In genomic region chr11:563066-563811, GRCh38 we compare ENCODE assay signal across 31 cellular contexts. TPM values are rescaled to one million over a fixed set of nuclear protein-coding genes. Genes with fewer than 3 reads are reported as not detected.
DNase-seq lines count a peak whose midpoint lies in the region; ATAC-seq, FAIRE-seq and TF ChIP-seq lines count a peak whose summit lies in the region.
"Had no signal": no experiment of that assay in that cellular context is flagged by ENCODE, and none has a peak within 500 bp of the region (broad histone marks: within the 10 kb centered on the region; RNA-seq: fewer than 3 reads in every experiment).

No MANE protein-coding gene starts in this region.

- no peak for ATAC-seq in activated CD8-positive, alpha-beta T cell treated with anti-CD3 and anti-CD28 coated beads, Interleukin-2, amount 10 ng/mL, durations not matched to agents 7 days and 5 days
- no peak for ATAC-seq in activated CD8-positive, alpha-beta T cell treated with anti-CD3 and anti-CD28 coated beads for 36 hours
- no peak for ATAC-seq in K562
- no peak for ATAC-seq in HG02759 (IDR thresholded peaks at IDR 0.05; ENCODE audit: unreplicated experiment)
- no peak for ATAC-seq in GM19455 (IDR thresholded peaks at IDR 0.05; ENCODE audit: unreplicated experiment)
- ATAC-seq: CD8-positive, alpha-beta T cell had no signal

- no peak for TF ChIP-seq POLR2A in K562 (conservative IDR thresholded peaks at IDR 0.05)
- TF ChIP-seq POLR2A in Peyer's patch (IDR thresholded peaks at IDR 0.05), result no peak

- POLR2A ChIA-PET in activated CD8-positive, alpha-beta T cell treated with anti-CD3 and anti-CD28 coated beads, Interleukin-2, amount 10 ng/mL, durations not matched to agents 7 days and 5 days (lab: Charles Lee), result interaction anchor here (0.7 to 1.4 kb wide), 2 partner anchors 13 to 14 kb away, joined by 3 read pairs; partner anchors contain the start of gene PHRF1
- POLR2A ChIA-PET in activated CD8-positive, alpha-beta T cell treated with anti-CD3 and anti-CD28 coated beads for 36 hours (lab: Charles Lee), result interaction anchor here (0.6 to 2.0 kb wide), 3 partner anchors 9 to 53 kb away, joined by 3 to 8 read pairs (median 3); partner anchors contain the start of genes IRF7 and PHRF1
- POLR2A ChIA-PET in K562 (lab: Yijun Ruan, JAX), result interaction anchor here (0.6 to 1.5 kb wide), 3 partner anchors 12 to 133 kb away, joined by 3 to 4 read pairs (median 3); partner anchors contain the start of gene TMEM80

- H3K4me3 ChIP-seq in K562, result no peak overlapping the region
- H3K4me3 ChIP-seq in neural progenitor cell, result no peak overlapping the region
- H3K4me3 ChIP-seq in Peyer's patch, result no peak overlapping the region
- H3K4me3 ChIP-seq: ovary, SK-N-MC had no signal

- H4K20me1 ChIP-seq in K562 (replicated peaks; ENCODE audit: control insufficient read depth, insufficient read depth, low read length), result 0 out of 2 replicates have a peak, but pooled peaks cover 5% of the 10 kb centered on the region
- peaks cover 54% of the 10 kb centered on the region for H4K20me1 ChIP-seq in neural progenitor cell (ENCODE audit: low read depth)

- H3K4me1 ChIP-seq in K562 (replicated peaks in 1 of 2; ENCODE audit: control insufficient read depth in 2 of 2, insufficient read depth in 2 of 2, low read length in 2 of 2), result peaks cover 34 to 84% of the 10 kb centered on the region in 2 experiments
- H3K4me1 ChIP-seq in neural progenitor cell, result peaks cover 21% of the 10 kb centered on the region
- H3K4me1 ChIP-seq in Peyer's patch, result peaks cover 0 to 35% (median 17%) of the 10 kb centered on the region in 4 donors

- H3K27ac Mint-ChIP-seq in activated CD8-positive, alpha-beta T cell treated with anti-CD3 and anti-CD28 coated beads, Interleukin-2, amount 10 ng/mL, durations not matched to agents 7 days and 5 days, result peak overlapping the region; percentile 15
- H3K27ac Mint-ChIP-seq in activated CD8-positive, alpha-beta T cell treated with anti-CD3 and anti-CD28 coated beads for 36 hours, result no peak overlapping the region
- no peak overlapping the region for H3K27ac Mint-ChIP-seq in neural progenitor cell
- H3K27ac Mint-ChIP-seq: CD8-positive, alpha-beta T cell; immature natural killer cell; memory B cell; naive B cell; T-helper 1 cell treated with Interleukin-12 subunit alpha and Interleukin-12 subunit beta and Interleukin-4 antibody, amounts not matched to agents 30 μg/mL and 1 μg/mL, for 36 hours had no signal

- H3K79me2 ChIP-seq in K562 (ENCODE audit: control insufficient read depth, insufficient read depth, low read length) (peaks cover 46% of the 10 kb centered on the region), neural progenitor cell (ENCODE audit: low read depth) (peaks cover 18% of the 10 kb centered on the region)

- in situ Hi-C loops in K562 (cut with MboI), result no loop called here

- no peak for FAIRE-seq in K562 (lab: Jason Lieb, UNC)
- FAIRE-seq: small intestine, TTC549 had no signal

- H3K9me3 ChIP-seq in K562 (replicated peaks; ENCODE audit: control insufficient read depth, insufficient read depth, low read depth, low read length) (no peaks in the 10 kb centered on the region), neural progenitor cell (ENCODE audit: low read depth) (no peaks in the 10 kb centered on the region), Peyer's patch (no peaks in the 10 kb centered on the region)
- H3K9me3 ChIP-seq: ovary had no signal

- H3K36me3 ChIP-seq in K562 (ENCODE audit: control insufficient read depth, insufficient read depth, low read length) (peaks cover 33% of the 10 kb centered on the region; the same call in 2 of the 3 replicates), neural progenitor cell (no peaks in the 10 kb centered on the region), Peyer's patch (peaks cover 0 to 12% (median 0%) of the 10 kb centered on the region in 3 donors)
- H3K36me3 ChIP-seq: ovary had no signal

- peaks cover 18% of the 10 kb centered on the region for H3K36me3 Mint-ChIP-seq in activated CD8-positive, alpha-beta T cell treated with anti-CD3 and anti-CD28 coated beads, Interleukin-2, amount 10 ng/mL, durations not matched to agents 7 days and 5 days (ENCODE audit: low read depth)
- peaks cover 23% of the 10 kb centered on the region for H3K36me3 Mint-ChIP-seq in activated CD8-positive, alpha-beta T cell treated with anti-CD3 and anti-CD28 coated beads for 36 hours (ENCODE audit: low read depth)
- H3K36me3 Mint-ChIP-seq in neural progenitor cell, result no peaks in the 10 kb centered on the region
- H3K36me3 Mint-ChIP-seq: immature natural killer cell, naive B cell had no signal

- no peak for DNase-seq in activated CD8-positive, alpha-beta T cell treated with anti-CD3 and anti-CD28 coated beads, Interleukin-2, amount 10 ng/mL, durations not matched to agents 7 days and 5 days
- no peak for DNase-seq in activated CD8-positive, alpha-beta T cell treated with anti-CD3 and anti-CD28 coated beads for 36 hours
- DNase-seq in K562 (ENCODE audit: extremely low read depth in 1 of 4, low spot score in 3 of 4) (no peak), neural progenitor cell (ENCODE audit: low spot score) (no peak), ureter (ENCODE audit: low spot score) (peak; percentile 47), Peyer's patch (no peak)
- DNase-seq: activated CD4-positive, CD25-positive, alpha-beta regulatory T cell treated with anti-CD3 and anti-CD28 coated beads, Interleukin-2, amount 50 U/mL, for 72 hours; activated effector memory CD4-positive, alpha-beta T cell treated with anti-CD3 and anti-CD28 coated beads, Interleukin-2, amount 50 U/mL, for 16 hours; activated T-cell treated with anti-CD3 and anti-CD28 coated beads for 4 hours; CD8-positive, alpha-beta T cell; dermis blood vessel endothelial cell; HCEC 1CT; hypothalamus; immature natural killer cell; Karpas-422; naive B cell; NCI-H446 treated with DMSO at 0.1 percent for 48 hours; NCI-H82; retina; RPMI8226; small intestine had no signal

- H3K4me2 ChIP-seq in K562 (ENCODE audit: insufficient read depth, low read length), result no peak overlapping the region
- H3K4me2 ChIP-seq in neural progenitor cell, result no peak overlapping the region

- TF ChIP-seq RAD21 in K562 (CRISPR knock-in tag; conservative IDR thresholded peaks at IDR 0.05 in 1 of 2, IDR thresholded peaks at IDR 0.05 in 1 of 2), result no peak

- peak overlapping the region in 1 of 2 experiments; percentile 9; a peak in 2 of 4 replicates for H3K9ac ChIP-seq in K562 (ENCODE audit: insufficient read depth in 1 of 2, low read depth in 2 of 2, low read length in 2 of 2)
- H3K9ac ChIP-seq in neural progenitor cell, result no peak overlapping the region

- peaks cover 25% of the 10 kb centered on the region for H3F3A ChIP-seq in neural progenitor cell (ENCODE audit: low read depth)

- intact Hi-C loops in activated CD8-positive, alpha-beta T cell treated with anti-CD3 and anti-CD28 coated beads for 36 hours (cut with micrococcal nuclease), result no loop called here
- intact Hi-C loops in K562 (cut with micrococcal nuclease), result loop anchor here (10.0 kb wide), 1 partner anchor 232 kb away; the partner anchor contains the start of genes CEND1 and SLC25A22

- peaks cover 3% of the 10 kb centered on the region for H3K27me3 Mint-ChIP-seq in activated CD8-positive, alpha-beta T cell treated with anti-CD3 and anti-CD28 coated beads, Interleukin-2, amount 10 ng/mL, durations not matched to agents 7 days and 5 days (ENCODE audit: low read depth)
- H3K27me3 Mint-ChIP-seq in activated CD8-positive, alpha-beta T cell treated with anti-CD3 and anti-CD28 coated beads for 36 hours, result no peaks in the 10 kb centered on the region
- H3K27me3 Mint-ChIP-seq in neural progenitor cell (ENCODE audit: insufficient read depth, low read depth), result peaks cover 16% of the 10 kb centered on the region
- H3K27me3 Mint-ChIP-seq: central memory CD8-positive, alpha-beta T cell; memory B cell; naive B cell had no signal

- WGBS in K562 (ENCODE audit: insufficient coverage, low coverage, missing lambda C conversion rate), result 96% methylated on average over 15 of the region's 18 CpGs

- H2AFZ ChIP-seq in K562 (ENCODE audit: low read depth, low read length) (no peak overlapping the region), neural progenitor cell (replicated peaks) (no peak overlapping the region)

- H3K4me3 Mint-ChIP-seq in activated CD8-positive, alpha-beta T cell treated with anti-CD3 and anti-CD28 coated beads, Interleukin-2, amount 10 ng/mL, durations not matched to agents 7 days and 5 days, result no peak overlapping the region
- H3K4me3 Mint-ChIP-seq in activated CD8-positive, alpha-beta T cell treated with anti-CD3 and anti-CD28 coated beads for 36 hours, result no peak overlapping the region
- H3K4me3 Mint-ChIP-seq in neural progenitor cell, result peak overlapping the region; percentile 39
- H3K4me3 Mint-ChIP-seq: CD8-positive, alpha-beta T cell; central memory CD8-positive, alpha-beta T cell; immature natural killer cell; memory B cell; T-helper 1 cell treated with Interleukin-12 subunit alpha and Interleukin-12 subunit beta and Interleukin-4 antibody, amounts not matched to agents 30 μg/mL and 1 μg/mL, for 36 hours had no signal

- CTCF ChIA-PET in activated CD8-positive, alpha-beta T cell treated with anti-CD3 and anti-CD28 coated beads, Interleukin-2, amount 10 ng/mL, durations not matched to agents 7 days and 5 days (lab: Charles Lee), result interaction anchor here (1.5 kb wide), 1 partner anchor 8 kb away, joined by 6 read pairs; no protein-coding TSS in a partner anchor
- CTCF ChIA-PET in activated CD8-positive, alpha-beta T cell treated with anti-CD3 and anti-CD28 coated beads for 36 hours (lab: Charles Lee), result interaction anchor here (2.9 kb wide), 1 partner anchor 8 kb away, joined by 14 read pairs; no protein-coding TSS in a partner anchor
- CTCF ChIA-PET in K562 (lab: Yijun Ruan, JAX; ENCODE audit: low intra/inter-chr PET ratio), result no interaction called here

- no TSS peak for BruUV-seq in K562 (replicated peaks; lab: Mats Ljungman, UMichigan)

- peaks cover 2% of the 10 kb centered on the region for H3K9me1 ChIP-seq in K562 (ENCODE audit: control insufficient read depth, insufficient read depth, low read length)

- H3K27ac ChIP-seq in K562 (ENCODE audit: extremely low read depth, low read depth, low read length) (no peak overlapping the region), neural progenitor cell (no peak overlapping the region), Peyer's patch (no peak overlapping the region)
- H3K27ac ChIP-seq: HL-60, ovary, SK-N-MC had no signal

- H3K9me3 Mint-ChIP-seq in activated CD8-positive, alpha-beta T cell treated with anti-CD3 and anti-CD28 coated beads, Interleukin-2, amount 10 ng/mL, durations not matched to agents 7 days and 5 days (ENCODE audit: insufficient read depth), result no peaks in the 10 kb centered on the region
- no peaks in the 10 kb centered on the region for H3K9me3 Mint-ChIP-seq in activated CD8-positive, alpha-beta T cell treated with anti-CD3 and anti-CD28 coated beads for 36 hours
- H3K9me3 Mint-ChIP-seq in neural progenitor cell, result no peaks in the 10 kb centered on the region
- H3K9me3 Mint-ChIP-seq: CD8-positive, alpha-beta T cell; central memory CD8-positive, alpha-beta T cell; immature natural killer cell; memory B cell; naive B cell; T-helper 1 cell treated with Interleukin-12 subunit alpha and Interleukin-12 subunit beta and Interleukin-4 antibody, amounts not matched to agents 30 μg/mL and 1 μg/mL, for 36 hours had no signal

- H3K27me3 ChIP-seq in K562 (ENCODE audit: control insufficient read depth in 2 of 2, insufficient read depth in 2 of 2, low read length in 2 of 2) (no peaks in the 10 kb centered on the region), neural progenitor cell (peaks cover 12% of the 10 kb centered on the region), Peyer's patch (no peaks in the 10 kb centered on the region)
- H3K27me3 ChIP-seq: ovary had no signal

- H3K4me1 Mint-ChIP-seq in activated CD8-positive, alpha-beta T cell treated with anti-CD3 and anti-CD28 coated beads, Interleukin-2, amount 10 ng/mL, durations not matched to agents 7 days and 5 days (ENCODE audit: low read depth), result peaks cover 24% of the 10 kb centered on the region
- H3K4me1 Mint-ChIP-seq in activated CD8-positive, alpha-beta T cell treated with anti-CD3 and anti-CD28 coated beads for 36 hours (ENCODE audit: low read depth), result peaks cover 9% of the 10 kb centered on the region
- peaks cover 9% of the 10 kb centered on the region for H3K4me1 Mint-ChIP-seq in neural progenitor cell

- TF ChIP-seq EP300 in K562 (IDR thresholded peaks at IDR 0.05; ENCODE audit: low read length), result no peak

- TF ChIP-seq CTCF in activated CD8-positive, alpha-beta T cell treated with anti-CD3 and anti-CD28 coated beads for 36 hours (IDR thresholded peaks at IDR 0.05), result no peak
- TF ChIP-seq CTCF in K562 (IDR thresholded peaks at IDR 0.05 in 2 of 3, conservative IDR thresholded peaks at IDR 0.05 in 1 of 3; ENCODE audit: insufficient read depth in 2 of 3, low read depth in 1 of 3, low read length in 3 of 3) (no peak), neural progenitor cell (IDR thresholded peaks at IDR 0.05) (no peak), Peyer's patch (IDR thresholded peaks at IDR 0.05) (no peak)

RNA-seq across cellular contexts. Expression of gene RASSF7, which starts 2.5 kb away (rescaled TPM):
- 10 to 100 TPM; 32.2 to 36.1 TPM for total RNA-seq in activated CD8-positive, alpha-beta T cell treated with anti-CD3 and anti-CD28 coated beads, Interleukin-2, amount 10 ng/mL, durations not matched to agents 7 days and 5 days
- total RNA-seq in activated CD8-positive, alpha-beta T cell treated with anti-CD3 and anti-CD28 coated beads for 36 hours, result 10 to 100 TPM; 16.8 to 17.3 TPM
- 15.6 and 50.0 TPM in 2 replicates for total RNA-seq in K562 (2011; cell fraction: chromatin; rRNA removed; ENCODE audit: low replicate concordance)
- 73.5 and 76.5 TPM in 2 replicates for total RNA-seq in K562 (2011; cell fraction: nucleolus; rRNA removed)
- total RNA-seq in K562 (2011; cell fraction: nucleoplasm; rRNA removed), result 28.3 and 32.9 TPM in 2 replicates
- total RNA-seq in K562 (2014; rRNA removed), result 45.2 and 50.3 TPM in 2 replicates
- 1.1 and 2.2 TPM in 2 replicates for total RNA-seq in K562 (2014; rRNA removed; fragmentation: Illumina TruSeq; extraction: Trizol)
- total RNA-seq in K562 (2015; rRNA removed; fragmentation: Illumina TruSeq; extraction: Trizol), result 16.2 and 18.6 TPM in 2 replicates
- total RNA-seq in K562 (2021), result 30.5 and 31.7 TPM in 2 replicates
- polyA plus RNA-seq in K562 (2011; rRNA removed), result 19.8 and 30.3 TPM in 2 replicates
- 43.4 and 94.2 TPM in 2 replicates for polyA plus RNA-seq in K562 (2011; cell fraction: cytosol; rRNA removed)
- polyA plus RNA-seq in K562 (2011; cell fraction: nucleus; rRNA removed), result 170 and 239 TPM in 2 replicates
- 27.7 and 32.0 TPM in 2 replicates for polyA plus RNA-seq in K562 (2012)
- 3.0 and 17.0 TPM in 2 replicates for polyA plus RNA-seq in K562 (2014; fragmentation: Illumina TruSeq; extraction: Trizol)
- under 1 TPM; 0.41 to 0.92 TPM for polyA plus RNA-seq in K562 (2014; fragmentation: Nextera tagmentation; extraction: Ambion mirVana)
- 44.3 and 52.7 TPM in 2 replicates for polyA plus RNA-seq in K562 (2014; rRNA removed)
- polyA minus RNA-seq in K562 (2011; rRNA and poly(A)+ RNA removed), result 2.7 and 4.7 TPM in 2 replicates
- 10.8 and 13.3 TPM in 2 replicates for polyA minus RNA-seq in K562 (2011; cell fraction: cytosol; rRNA and poly(A)+ RNA removed)
- 18.8 and 21.8 TPM in 2 replicates for polyA minus RNA-seq in K562 (2011; cell fraction: nucleus; rRNA and poly(A)+ RNA removed)
- 12.8 and 48.3 TPM in 2 replicates for total RNA-seq in neural progenitor cell (ENCODE audit: low replicate concordance)
- 54.9 TPM for total RNA-seq in ureter
- total RNA-seq in Peyer's patch, result 100 to 1,000 TPM in 3 of 4 donors, 10 to 100 TPM in 1; 80.9 to 340 (median 172) TPM

RNA-seq across cellular contexts. Expression of gene LMNTD2, which starts 2.7 kb away (rescaled TPM):
- under 1 TPM; 0.34 to 0.81 TPM for total RNA-seq in activated CD8-positive, alpha-beta T cell treated with anti-CD3 and anti-CD28 coated beads, Interleukin-2, amount 10 ng/mL, durations not matched to agents 7 days and 5 days
- total RNA-seq in activated CD8-positive, alpha-beta T cell treated with anti-CD3 and anti-CD28 coated beads for 36 hours, result 1 to 10 TPM in 1 of 2 experiments, under 1 TPM in 1; 0.88 to 1.3 TPM
- 3.8 and 17.0 TPM in 2 replicates for total RNA-seq in K562 (2011; cell fraction: chromatin; rRNA removed; ENCODE audit: low replicate concordance)
- total RNA-seq in K562 (2011; cell fraction: nucleolus; rRNA removed), result 10.9 and 14.7 TPM in 2 replicates
- total RNA-seq in K562 (2011; cell fraction: nucleoplasm; rRNA removed), result 6.7 and 8.2 TPM in 2 replicates
- total RNA-seq in K562 (2014; rRNA removed), result 2.0 and 2.9 TPM in 2 replicates
- total RNA-seq in K562 (2014; rRNA removed; fragmentation: Illumina TruSeq; extraction: Trizol), result 0.19 TPM in 1 of 2 replicates, not detected in the other
- 0.98 and 1.1 TPM in 2 replicates for total RNA-seq in K562 (2015; rRNA removed; fragmentation: Illumina TruSeq; extraction: Trizol)
- 3.5 and 3.9 TPM in 2 replicates for total RNA-seq in K562 (2021)
- polyA plus RNA-seq in K562 (2011; rRNA removed), result 1.1 and 2.8 TPM in 2 replicates
- 1.3 and 3.2 TPM in 2 replicates for polyA plus RNA-seq in K562 (2011; cell fraction: cytosol; rRNA removed)
- 28.7 and 36.1 TPM in 2 replicates for polyA plus RNA-seq in K562 (2011; cell fraction: nucleus; rRNA removed)
- 3.2 and 9.3 TPM in 2 replicates for polyA plus RNA-seq in K562 (2012)
- polyA plus RNA-seq in K562 (2014; fragmentation: Illumina TruSeq; extraction: Trizol), result 0.48 and 0.98 TPM in 2 replicates
- polyA plus RNA-seq in K562 (2014; fragmentation: Nextera tagmentation; extraction: Ambion mirVana), result not detected
- polyA plus RNA-seq in K562 (2014; rRNA removed), result 1.8 and 4.2 TPM in 2 replicates
- polyA minus RNA-seq in K562 (2011; rRNA and poly(A)+ RNA removed), result 0.14 and 0.30 TPM in 2 replicates
- 1.2 and 1.4 TPM in 2 replicates for polyA minus RNA-seq in K562 (2011; cell fraction: cytosol; rRNA and poly(A)+ RNA removed)
- polyA minus RNA-seq in K562 (2011; cell fraction: nucleus; rRNA and poly(A)+ RNA removed), result 4.0 and 6.1 TPM in 2 replicates
- total RNA-seq in neural progenitor cell (ENCODE audit: low replicate concordance), result 1.1 and 2.5 TPM in 2 replicates
- 8.8 TPM for total RNA-seq in ureter
- total RNA-seq in Peyer's patch, result 10 to 100 TPM in 3 of 4 donors, 1 to 10 TPM in 1; 6.6 to 32.9 (median 14.1) TPM

RNA-seq across cellular contexts. Expression of gene PHRF1, which starts 13.0 kb away (rescaled TPM):
- total RNA-seq in activated CD8-positive, alpha-beta T cell treated with anti-CD3 and anti-CD28 coated beads, Interleukin-2, amount 10 ng/mL, durations not matched to agents 7 days and 5 days, result 10 to 100 TPM; 53.7 to 58.1 TPM
- total RNA-seq in activated CD8-positive, alpha-beta T cell treated with anti-CD3 and anti-CD28 coated beads for 36 hours, result 10 to 100 TPM; 43.1 to 44.5 TPM
- 57.3 and 135 TPM in 2 replicates for total RNA-seq in K562 (2011; cell fraction: chromatin; rRNA removed; ENCODE audit: low replicate concordance)
- 56.1 and 60.9 TPM in 2 replicates for total RNA-seq in K562 (2011; cell fraction: nucleolus; rRNA removed)
- total RNA-seq in K562 (2011; cell fraction: nucleoplasm; rRNA removed), result 48.9 and 51.5 TPM in 2 replicates
- 20.4 and 28.6 TPM in 2 replicates for total RNA-seq in K562 (2014; rRNA removed)
- 4.2 and 4.9 TPM in 2 replicates for total RNA-seq in K562 (2014; rRNA removed; fragmentation: Illumina TruSeq; extraction: Trizol)
- total RNA-seq in K562 (2015; rRNA removed; fragmentation: Illumina TruSeq; extraction: Trizol), result 17.4 and 19.1 TPM in 2 replicates
- 34.5 and 37.2 TPM in 2 replicates for total RNA-seq in K562 (2021)
- polyA plus RNA-seq in K562 (2011; rRNA removed), result 7.5 and 10.5 TPM in 2 replicates
- polyA plus RNA-seq in K562 (2011; cell fraction: cytosol; rRNA removed), result 7.2 and 14.5 TPM in 2 replicates
- 27.6 and 43.0 TPM in 2 replicates for polyA plus RNA-seq in K562 (2011; cell fraction: nucleus; rRNA removed)
- 12.2 and 16.7 TPM in 2 replicates for polyA plus RNA-seq in K562 (2012)
- 7.7 and 14.5 TPM in 2 replicates for polyA plus RNA-seq in K562 (2014; fragmentation: Illumina TruSeq; extraction: Trizol)
- under 1 TPM; 0.07 to 0.18 TPM for polyA plus RNA-seq in K562 (2014; fragmentation: Nextera tagmentation; extraction: Ambion mirVana)
- polyA plus RNA-seq in K562 (2014; rRNA removed), result 16.9 and 19.9 TPM in 2 replicates
- polyA minus RNA-seq in K562 (2011; rRNA and poly(A)+ RNA removed), result 6.1 and 8.0 TPM in 2 replicates
- polyA minus RNA-seq in K562 (2011; cell fraction: cytosol; rRNA and poly(A)+ RNA removed), result 13.6 and 23.3 TPM in 2 replicates
- 15.5 and 20.1 TPM in 2 replicates for polyA minus RNA-seq in K562 (2011; cell fraction: nucleus; rRNA and poly(A)+ RNA removed)
- total RNA-seq in neural progenitor cell (ENCODE audit: low replicate concordance), result 9.8 and 43.6 TPM in 2 replicates
- 43.6 TPM for total RNA-seq in ureter
- total RNA-seq in Peyer's patch, result 10 to 100 TPM; 48.4 to 88.0 (median 57.8) TPM

RNA-seq across cellular contexts. Expression of gene LRRC56, which starts 25.9 kb away (rescaled TPM):
- 1 to 10 TPM; 1.9 to 2.2 TPM for total RNA-seq in activated CD8-positive, alpha-beta T cell treated with anti-CD3 and anti-CD28 coated beads, Interleukin-2, amount 10 ng/mL, durations not matched to agents 7 days and 5 days
- total RNA-seq in activated CD8-positive, alpha-beta T cell treated with anti-CD3 and anti-CD28 coated beads for 36 hours, result under 1 TPM; 0.67 to 0.99 TPM
- total RNA-seq in K562 (2011; cell fraction: chromatin; rRNA removed; ENCODE audit: low replicate concordance), result 8.0 and 39.1 TPM in 2 replicates
- total RNA-seq in K562 (2011; cell fraction: nucleolus; rRNA removed), result 24.1 and 24.3 TPM in 2 replicates
- total RNA-seq in K562 (2011; cell fraction: nucleoplasm; rRNA removed), result 9.9 and 12.5 TPM in 2 replicates
- total RNA-seq in K562 (2014; rRNA removed) (1.5 and 1.6 TPM in 2 replicates), K562 (2014; rRNA removed; fragmentation: Illumina TruSeq; extraction: Trizol) (0.13 and 0.22 TPM in 2 replicates), K562 (2015; rRNA removed; fragmentation: Illumina TruSeq; extraction: Trizol) (1.0 and 1.3 TPM in 2 replicates), K562 (2021) (3.4 and 4.5 TPM in 2 replicates), neural progenitor cell (ENCODE audit: low replicate concordance) (0.45 and 1.4 TPM in 2 replicates), ureter (3.4 TPM), Peyer's patch (1 to 10 TPM in 2 of 4 donors, under 1 TPM in 2; 0.67 to 4.1 (median 2.4) TPM)
- polyA plus RNA-seq in K562 (2011; rRNA removed) (1.0 and 1.6 TPM in 2 replicates), K562 (2014; fragmentation: Illumina TruSeq; extraction: Trizol) (0.61 and 1.4 TPM in 2 replicates), K562 (2014; fragmentation: Nextera tagmentation; extraction: Ambion mirVana) (under 1 TPM in 1 of 2 experiments, not detected in 1; 0.03 TPM), K562 (2014; rRNA removed) (3.6 and 4.3 TPM in 2 replicates)
- 0.84 and 3.6 TPM in 2 replicates for polyA plus RNA-seq in K562 (2011; cell fraction: cytosol; rRNA removed)
- 11.6 and 26.8 TPM in 2 replicates for polyA plus RNA-seq in K562 (2011; cell fraction: nucleus; rRNA removed)
- 3.3 and 10.8 TPM in 2 replicates for polyA plus RNA-seq in K562 (2012)
- 0.45 and 0.77 TPM in 2 replicates for polyA minus RNA-seq in K562 (2011; rRNA and poly(A)+ RNA removed)
- polyA minus RNA-seq in K562 (2011; cell fraction: cytosol; rRNA and poly(A)+ RNA removed), result 0.86 and 1.1 TPM in 2 replicates
- 3.6 and 4.6 TPM in 2 replicates for polyA minus RNA-seq in K562 (2011; cell fraction: nucleus; rRNA and poly(A)+ RNA removed)
- total RNA-seq: A172 had no signal

RNA-seq across cellular contexts. Expression of gene HRAS, which starts 27.9 kb away (rescaled TPM):
- total RNA-seq in activated CD8-positive, alpha-beta T cell treated with anti-CD3 and anti-CD28 coated beads, Interleukin-2, amount 10 ng/mL, durations not matched to agents 7 days and 5 days, result 10 to 100 TPM; 58.7 to 68.9 TPM
- 10 to 100 TPM; 30.4 to 34.6 TPM for total RNA-seq in activated CD8-positive, alpha-beta T cell treated with anti-CD3 and anti-CD28 coated beads for 36 hours
- 31.9 and 88.4 TPM in 2 replicates for total RNA-seq in K562 (2011; cell fraction: chromatin; rRNA removed; ENCODE audit: low replicate concordance)
- total RNA-seq in K562 (2011; cell fraction: nucleolus; rRNA removed), result 70.2 and 80.9 TPM in 2 replicates
- 37.3 and 47.9 TPM in 2 replicates for total RNA-seq in K562 (2011; cell fraction: nucleoplasm; rRNA removed)
- total RNA-seq in K562 (2014; rRNA removed) (73.5 and 75.9 TPM in 2 replicates), K562 (2014; rRNA removed; fragmentation: Illumina TruSeq; extraction: Trizol) (11.3 and 16.8 TPM in 2 replicates), K562 (2015; rRNA removed; fragmentation: Illumina TruSeq; extraction: Trizol) (41.3 and 43.3 TPM in 2 replicates), K562 (2021) (64.9 and 68.5 TPM in 2 replicates), neural progenitor cell (ENCODE audit: low replicate concordance) (21.2 and 32.3 TPM in 2 replicates), ureter (85.3 TPM), Peyer's patch (10 to 100 TPM; 27.4 to 55.3 (median 35.1) TPM)
- polyA plus RNA-seq in K562 (2011; rRNA removed) (29.6 and 34.9 TPM in 2 replicates), K562 (2014; fragmentation: Illumina TruSeq; extraction: Trizol) (28.0 and 46.2 TPM in 2 replicates), K562 (2014; fragmentation: Nextera tagmentation; extraction: Ambion mirVana) (1 to 10 TPM; 2.8 to 5.8 TPM), K562 (2014; rRNA removed) (52.0 and 61.3 TPM in 2 replicates)
- polyA plus RNA-seq in K562 (2011; cell fraction: cytosol; rRNA removed), result 39.3 and 69.6 TPM in 2 replicates
- 98.3 and 113 TPM in 2 replicates for polyA plus RNA-seq in K562 (2011; cell fraction: nucleus; rRNA removed)
- polyA plus RNA-seq in K562 (2012), result 47.4 and 91.9 TPM in 2 replicates
- polyA minus RNA-seq in K562 (2011; rRNA and poly(A)+ RNA removed), result 17.3 and 37.2 TPM in 2 replicates
- polyA minus RNA-seq in K562 (2011; cell fraction: cytosol; rRNA and poly(A)+ RNA removed), result 18.2 and 20.6 TPM in 2 replicates
- polyA minus RNA-seq in K562 (2011; cell fraction: nucleus; rRNA and poly(A)+ RNA removed), result 13.1 and 25.3 TPM in 2 replicates
